Comparison of ENCODE assay signal across 28 cellular contexts in genomic region chr22:28002181-28002700, GRCh38.
DNase-seq lines count a peak whose midpoint lies in the region; ATAC-seq and TF ChIP-seq lines count a peak whose summit lies in the region.
"Had no signal": no experiment of that assay in that cellular context is flagged by ENCODE, and none has a peak within 500 bp of the region (broad histone marks: within the 10 kb centered on the region; RNA-seq: fewer than 3 reads in every experiment).

No MANE protein-coding gene starts in this region.

- ATAC-seq in Right ventricle myocardium superior (ENCODE audit: poor library complexity), result no peak
- no peak for ATAC-seq in heart left ventricle
- ATAC-seq in GM18519 (IDR thresholded peaks at IDR 0.05; ENCODE audit: low FRiP score, unreplicated experiment), result no peak
- ATAC-seq in GM18867 (IDR thresholded peaks at IDR 0.05; ENCODE audit: unreplicated experiment), result no peak
- ATAC-seq: activated CD4-positive, alpha-beta T cell treated with anti-CD3 and anti-CD28 coated beads for 36 hours; HCT116 had no signal

- H3K36me3 ChIP-seq in heart left ventricle, result peaks cover 0 to 36% (median 26%) of the 10 kb centered on the region in 9 donors
- H3K36me3 ChIP-seq: BLaER1 treated with 17β-estradiol and CSF1 and Interleukin-3, amounts not matched to agents 10 nM and 100 nM had no signal

- H3K27ac ChIP-seq in heart left ventricle, result no peak overlapping the region
- H3K27ac ChIP-seq: BLaER1 treated with 17β-estradiol and CSF1 and Interleukin-3, amounts not matched to agents 10 nM and 100 nM; coronary artery; SK-N-MC; upper lobe of left lung had no signal

- 95 to 96% (median 95%) methylated on average over 13 of the region's 13 CpGs for WGBS in heart left ventricle, 4 donors

- no peak for TF ChIP-seq CTCF in heart left ventricle (IDR thresholded peaks at IDR 0.05)

- H3K4me1 ChIP-seq in heart left ventricle, result peaks cover 0 to 16% (median 6%) of the 10 kb centered on the region in 12 donors
- H3K4me1 ChIP-seq: upper lobe of left lung had no signal

- no peaks in the 10 kb centered on the region for H3K27me3 ChIP-seq in heart left ventricle
- H3K27me3 ChIP-seq: BLaER1 treated with 17β-estradiol and CSF1 and Interleukin-3, amounts not matched to agents 10 nM and 100 nM; upper lobe of left lung had no signal

- DNase-seq in Right ventricle myocardium superior (peak; percentile 22), heart left ventricle (no peak), OCI-M1 (lab: John Stamatoyannopoulos, UW) (peak; percentile 16), fibroblast of peridontal ligament (ENCODE audit: extremely low read depth) (peak; percentile 37), superior temporal gyrus (ENCODE audit: extremely low spot score) (no peak), kidney glomerular epithelial cell (lab: John Stamatoyannopoulos, UW) (no peak)
- DNase-seq: activated CD4-positive, alpha-beta T cell treated with anti-CD3 and anti-CD28 coated beads for 36 hours; activated CD8-positive, alpha-beta memory T cell treated with anti-CD3 and anti-CD28 coated beads for 24 hours; activated naive CD4-positive, alpha-beta T cell; activated T-cell treated with anti-CD3 and anti-CD28 coated beads, Interleukin-2, amount 50 U/mL, for 24 hours; COR-L47; DMS79; endodermal cell; KG1; mesenchymal stem cell; NCI-H187; NCI-H526 treated with DMSO at 0.1 percent for 48 hours; RPMI8226; small intestine; stimulated activated CD4-positive, alpha-beta T cell treated with anti-CD3 and anti-CD28 coated beads, Interleukin-1b, Interleukin-23, amount 100 ng/mL, for 48 hours; T-helper 2 cell had no signal

- H3K9me3 ChIP-seq in heart left ventricle, result no peaks in the 10 kb centered on the region
- H3K9me3 ChIP-seq: BLaER1 treated with 17β-estradiol and CSF1 and Interleukin-3, amounts not matched to agents 10 nM and 100 nM; upper lobe of left lung had no signal

- intact Hi-C loops in Right ventricle myocardium superior (cut with DNase I), result no loop called here
- intact Hi-C loops in heart left ventricle (cut with DNase I), result loop anchor here in 3 of 10 donors (10.0 kb wide), 2 partner anchors 597 to 1247 kb away; no protein-coding TSS in a partner anchor

- TF ChIP-seq POLR2A in heart left ventricle (IDR thresholded peaks at IDR 0.05), result no peak

- H3K4me3 ChIP-seq in heart left ventricle, result no peak overlapping the region
- H3K4me3 ChIP-seq: BLaER1 treated with 17β-estradiol and CSF1 and Interleukin-3, amounts not matched to agents 10 nM and 100 nM; coronary artery; SK-N-MC; upper lobe of left lung had no signal

Comparison
In these comparisons a context has a peak if more than half of its experiments do, and no peak if none do; other contexts are left out.
1. DNase-seq: peak in Right ventricle myocardium superior (single experiment), OCI-M1 (single experiment) and fibroblast of peridontal ligament (single experiment); none in heart left ventricle (0 of 5), superior temporal gyrus (single experiment) and kidney glomerular epithelial cell (single experiment).